In genomic region chr22:19892249-19892879, GRCh38 we compare ENCODE assay signal across 1 cellular context.
TF ChIP-seq lines count a peak whose summit lies in the region.

No MANE protein-coding gene starts in this region.

TF ChIP-seq in K562, 482 proteins besides CTCF, POLR2A, EP300 and RAD21 (continued from another document):
- peak; percentile 20 for TF ChIP-seq MXD1 (CRISPR knock-in tag; IDR thresholded peaks at IDR 0.05; ENCODE audit: borderline replicate concordance, poor library complexity, severe bottlenecking)
- no peak for TF ChIP-seq DDX20 (tag; IDR thresholded peaks at IDR 0.05; ENCODE audit: low read depth)
- 0 out of 2 replicates have a peak, but pooled peaks have one; percentile 1 for TF ChIP-seq ZKSCAN1 (IDR thresholded peaks at IDR 0.05; ENCODE audit: low read depth, low read length)
- TF ChIP-seq FOXK2 (conservative IDR thresholded peaks at IDR 0.05 in 1 of 2, IDR thresholded peaks at IDR 0.05 in 1 of 2; ENCODE audit: low read depth in 2 of 2) = peak; percentile 37 to 39; a peak in 1 of 4 replicates
- peak; percentile 40; the same call in 1 of the 2 replicates for TF ChIP-seq RBFOX2 (IDR thresholded peaks at IDR 0.05; ENCODE audit: low read depth, low read length)
